Comparison of ENCODE assay signal across 15 cellular contexts in genomic region chr2:232667989-232668583, GRCh38. TPM values are rescaled to one million over a fixed set of nuclear protein-coding genes. Genes with fewer than 3 reads are reported as not detected.
DNase-seq lines count a peak whose midpoint lies in the region; TF ChIP-seq lines count a peak whose summit lies in the region.
"Had no signal": no experiment of that assay in that cellular context is flagged by ENCODE, and none has a peak within 500 bp of the region (broad histone marks: within the 10 kb centered on the region; RNA-seq: fewer than 3 reads in every experiment).

No MANE protein-coding gene starts in this region.

- DNase-seq in NCI-H2081 (lab: John Stamatoyannopoulos, UW) (peak; percentile 72 to 87), substantia nigra (lab: John Stamatoyannopoulos, UW) (peak in 29 of 49 donors; percentile 13 to 81 (median 36)), RPMI8226 (no peak), EL (no peak), SHP77 (lab: John Stamatoyannopoulos, UW) (no peak)
- DNase-seq: CD4-positive, CD25-positive, alpha-beta regulatory T cell; NCI-H187 treated with DMSO at 0.1 percent for 48 hours; NCI-H748 treated with DMSO at 0.1 percent for 48 hours; SJCRH30; stimulated activated CD4-positive, alpha-beta T cell treated with anti-CD3 and anti-CD28 coated beads, Interleukin-4, amount 100 ng/mL, for 24 hours; stimulated activated naive CD4-positive, alpha-beta T cell had no signal

- TF ChIP-seq CTCF in brain (conservative IDR thresholded peaks at IDR 0.05), result no peak

- H3K4me3 Mint-ChIP-seq in brain, result no peak overlapping the region
- H3K4me3 Mint-ChIP-seq: CD4-positive, CD25-positive, alpha-beta regulatory T cell; central memory CD8-positive, alpha-beta T cell had no signal

- H3K27me3 Mint-ChIP-seq in brain, result peaks cover 2% of the 10 kb centered on the region

- peaks cover 11% of the 10 kb centered on the region for H3K4me1 Mint-ChIP-seq in brain
- H3K4me1 Mint-ChIP-seq: central memory CD8-positive, alpha-beta T cell had no signal

- H3K27ac ChIP-seq in layer of hippocampus (ENCODE audit: low read depth, low read length), result peak overlapping the region; percentile 94
- peak overlapping the region; percentile 94 for H3K27ac ChIP-seq in substantia nigra (ENCODE audit: low read depth, low read length, poor library complexity, severe bottlenecking)
- H3K27ac ChIP-seq: epithelial cell of prostate, SJCRH30 had no signal

- H3K27ac Mint-ChIP-seq in brain, result peak overlapping the region in 4 of 5 experiments; percentile 77 to 88 (median 84)

- no peaks in the 10 kb centered on the region for H3K36me3 Mint-ChIP-seq in brain
- H3K36me3 Mint-ChIP-seq: CD4-positive, CD25-positive, alpha-beta regulatory T cell had no signal

- H3K9me3 Mint-ChIP-seq in brain, result no peaks in the 10 kb centered on the region
- H3K9me3 Mint-ChIP-seq: central memory CD8-positive, alpha-beta T cell had no signal

- H3K27me3 ChIP-seq in layer of hippocampus (ENCODE audit: control insufficient read depth, insufficient read depth, low read length), result no peaks in the 10 kb centered on the region
- H3K27me3 ChIP-seq: SJCRH30 had no signal

RNA-seq across cellular contexts. Expression of gene GIGYF2, which starts 29.0 kb away (rescaled TPM):
- 20.8 TPM for polyA plus RNA-seq in brain (ENCODE audit: insufficient read depth, low read depth, low replicate concordance)

RNA-seq across cellular contexts. Expression of gene EFHD1, which starts 34.7 kb away (rescaled TPM):
- 263 TPM for polyA plus RNA-seq in brain (ENCODE audit: insufficient read depth, low read depth, low replicate concordance)

Comparison
In these comparisons a context has a peak if more than half of its experiments do, and no peak if none do; other contexts are left out.
1. DNase-seq: peak in NCI-H2081 (2 of 2) and substantia nigra (29 of 49); none in RPMI8226 (single experiment), EL (single experiment) and SHP77 (0 of 2).